Comparison of ENCODE assay signal across 1 cellular context in the genomic region with DNA sequence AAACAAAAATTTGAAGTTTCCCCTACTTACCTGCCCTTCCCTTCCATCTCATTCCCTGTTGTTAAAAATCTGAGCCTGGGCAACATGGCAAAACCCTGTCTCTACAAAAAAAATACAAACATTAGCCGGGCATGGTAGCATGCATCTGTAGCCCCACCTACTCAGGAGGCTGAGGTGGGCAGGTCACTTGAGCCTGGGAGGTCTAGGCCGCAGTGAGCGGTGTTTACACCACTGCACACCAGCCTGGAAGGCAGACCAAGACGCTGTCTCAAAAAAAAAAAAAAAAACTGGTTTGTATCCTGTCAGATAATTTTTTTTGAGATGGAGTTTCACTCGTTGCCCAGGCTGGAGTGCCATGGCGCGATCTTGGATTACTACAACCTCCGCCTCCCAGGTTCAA.
TF ChIP-seq lines count a peak whose summit lies in the region.

No MANE protein-coding gene starts in this region.

TF ChIP-seq in SK-N-SH, 30 proteins besides CTCF, POLR2A, EP300 and RAD21 (continued from another document):
- TF ChIP-seq, protein P1, sequence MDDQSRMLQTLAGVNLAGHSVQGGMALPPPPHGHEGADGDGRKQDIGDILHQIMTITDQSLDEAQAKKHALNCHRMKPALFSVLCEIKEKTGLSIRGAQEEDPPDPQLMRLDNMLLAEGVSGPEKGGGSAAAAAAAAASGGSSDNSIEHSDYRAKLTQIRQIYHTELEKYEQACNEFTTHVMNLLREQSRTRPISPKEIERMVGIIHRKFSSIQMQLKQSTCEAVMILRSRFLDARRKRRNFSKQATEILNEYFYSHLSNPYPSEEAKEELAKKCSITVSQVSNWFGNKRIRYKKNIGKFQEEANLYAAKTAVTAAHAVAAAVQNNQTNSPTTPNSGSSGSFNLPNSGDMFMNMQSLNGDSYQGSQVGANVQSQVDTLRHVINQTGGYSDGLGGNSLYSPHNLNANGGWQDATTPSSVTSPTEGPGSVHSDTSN (IDR thresholded peaks at IDR 0.05) = no peak
- TF ChIP-seq NFIC (IDR thresholded peaks at IDR 0.05; ENCODE audit: borderline replicate concordance) (no peak), GABPA (IDR thresholded peaks at IDR 0.05; ENCODE audit: low read depth) (no peak), TCF12 (IDR thresholded peaks at IDR 0.05) (no peak), ELF1 (IDR thresholded peaks at IDR 0.05) (no peak), GATA2 (CRISPR knock-in tag; IDR thresholded peaks at IDR 0.05) (no peak), RXRA (IDR thresholded peaks at IDR 0.05; ENCODE audit: borderline replicate concordance, low read depth) (no peak), JUND (IDR thresholded peaks at IDR 0.05) (no peak), FOXM1 (IDR thresholded peaks at IDR 0.05; ENCODE audit: low read depth) (no peak)
- TF ChIP-seq, protein P2, sequence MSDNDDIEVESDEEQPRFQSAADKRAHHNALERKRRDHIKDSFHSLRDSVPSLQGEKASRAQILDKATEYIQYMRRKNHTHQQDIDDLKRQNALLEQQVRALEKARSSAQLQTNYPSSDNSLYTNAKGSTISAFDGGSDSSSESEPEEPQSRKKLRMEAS (IDR thresholded peaks at IDR 0.05; ENCODE audit: low read depth) = no peak
- TF ChIP-seq, protein P3, sequence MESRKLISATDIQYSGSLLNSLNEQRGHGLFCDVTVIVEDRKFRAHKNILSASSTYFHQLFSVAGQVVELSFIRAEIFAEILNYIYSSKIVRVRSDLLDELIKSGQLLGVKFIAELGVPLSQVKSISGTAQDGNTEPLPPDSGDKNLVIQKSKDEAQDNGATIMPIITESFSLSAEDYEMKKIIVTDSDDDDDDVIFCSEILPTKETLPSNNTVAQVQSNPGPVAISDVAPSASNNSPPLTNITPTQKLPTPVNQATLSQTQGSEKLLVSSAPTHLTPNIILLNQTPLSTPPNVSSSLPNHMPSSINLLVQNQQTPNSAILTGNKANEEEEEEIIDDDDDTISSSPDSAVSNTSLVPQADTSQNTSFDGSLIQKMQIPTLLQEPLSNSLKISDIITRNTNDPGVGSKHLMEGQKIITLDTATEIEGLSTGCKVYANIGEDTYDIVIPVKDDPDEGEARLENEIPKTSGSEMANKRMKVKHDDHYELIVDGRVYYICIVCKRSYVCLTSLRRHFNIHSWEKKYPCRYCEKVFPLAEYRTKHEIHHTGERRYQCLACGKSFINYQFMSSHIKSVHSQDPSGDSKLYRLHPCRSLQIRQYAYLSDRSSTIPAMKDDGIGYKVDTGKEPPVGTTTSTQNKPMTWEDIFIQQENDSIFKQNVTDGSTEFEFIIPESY (IDR thresholded peaks at IDR 0.05; ENCODE audit: borderline replicate concordance, low read depth) = no peak
TF ChIP-seq in SK-N-SH: peak in this region for 0.
